ENCODE assay signal across 10 cellular contexts in the genomic region with DNA sequence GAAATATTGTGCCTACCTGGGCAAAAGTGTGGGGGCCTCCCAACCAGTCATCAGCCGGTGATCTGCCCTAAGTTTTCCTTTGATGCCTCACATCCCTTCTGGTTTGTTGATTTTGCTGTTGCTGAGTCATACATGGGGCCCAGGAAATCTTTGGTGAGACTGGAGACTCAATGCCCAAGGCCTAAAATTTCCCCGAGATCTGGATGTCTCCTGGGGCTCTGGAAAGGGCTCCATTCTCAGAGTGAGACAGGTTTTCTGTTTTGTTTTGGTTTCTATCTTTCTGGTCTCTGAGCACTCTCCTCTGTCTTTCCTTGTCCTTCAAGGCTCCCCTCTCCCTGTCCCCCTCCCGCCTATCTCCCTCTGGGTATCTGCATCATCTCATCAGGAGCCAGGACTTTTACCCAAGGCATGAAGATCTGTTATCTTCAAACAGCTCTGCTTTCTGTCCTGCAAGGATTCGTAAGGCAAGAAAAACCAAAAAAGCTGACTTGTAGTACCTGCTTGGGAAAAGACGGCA.
DNase-seq lines count a peak whose midpoint lies in the region; ATAC-seq lines count a peak whose summit lies in the region.
"Had no signal": no experiment of that assay in that cellular context is flagged by ENCODE, and none has a peak within 500 bp of the region (broad histone marks: within the 10 kb centered on the region; RNA-seq: fewer than 3 reads in every experiment).

No MANE protein-coding gene starts in this region.

- peak overlapping the region; percentile 10 for H3K27ac Mint-ChIP-seq in activated CD8-positive, alpha-beta memory T cell treated with anti-CD3 and anti-CD28 coated beads, Interleukin-2, amount 10 ng/mL, durations not matched to agents 7 days and 5 days

- CTCF ChIA-PET in activated CD8-positive, alpha-beta memory T cell treated with anti-CD3 and anti-CD28 coated beads, Interleukin-2, amount 10 ng/mL, durations not matched to agents 7 days and 5 days (lab: Charles Lee) = interaction anchor here (1.1 kb wide), 1 partner anchor 156 kb away, joined by 4 read pairs; no protein-coding TSS in a partner anchor

- H3K4me3 Mint-ChIP-seq in activated CD8-positive, alpha-beta memory T cell treated with anti-CD3 and anti-CD28 coated beads, Interleukin-2, amount 10 ng/mL, durations not matched to agents 7 days and 5 days = no peak overlapping the region

- H3K4me1 Mint-ChIP-seq in activated CD8-positive, alpha-beta memory T cell treated with anti-CD3 and anti-CD28 coated beads, Interleukin-2, amount 10 ng/mL, durations not matched to agents 7 days and 5 days = peaks cover 14% of the 10 kb centered on the region

- DNase-seq in activated CD8-positive, alpha-beta memory T cell treated with anti-CD3 and anti-CD28 coated beads, Interleukin-2, amount 10 ng/mL, durations not matched to agents 7 days and 5 days = no peak
- no peak for DNase-seq in activated CD8-positive, alpha-beta memory T cell treated with anti-CD3 and anti-CD28 coated beads for 24 hours
- DNase-seq in SW 1271 (lab: John Stamatoyannopoulos, UW) (peak; percentile 42 to 50), glomerular visceral epithelial cell (ENCODE audit: extremely low spot score) (peak; percentile 55), stromal cell of bone marrow (ENCODE audit: low read depth) (peak; percentile 62), substantia nigra (lab: John Stamatoyannopoulos, UW) (no peak)
- DNase-seq: activated CD4-positive, CD25-positive, alpha-beta regulatory T cell; C1 segment of cervical spinal cord had no signal

- peaks cover 6% of the 10 kb centered on the region for H3K36me3 Mint-ChIP-seq in activated CD8-positive, alpha-beta memory T cell treated with anti-CD3 and anti-CD28 coated beads, Interleukin-2, amount 10 ng/mL, durations not matched to agents 7 days and 5 days

- no peak for ATAC-seq in activated CD8-positive, alpha-beta memory T cell treated with anti-CD3 and anti-CD28 coated beads, Interleukin-2, amount 10 ng/mL, durations not matched to agents 7 days and 5 days
- ATAC-seq in HG03095 (IDR thresholded peaks at IDR 0.05; ENCODE audit: unreplicated experiment) = no peak
- ATAC-seq in GM21619 (IDR thresholded peaks at IDR 0.05; ENCODE audit: unreplicated experiment) = no peak

- peaks cover 10% of the 10 kb centered on the region for H3K9me3 Mint-ChIP-seq in activated CD8-positive, alpha-beta memory T cell treated with anti-CD3 and anti-CD28 coated beads, Interleukin-2, amount 10 ng/mL, durations not matched to agents 7 days and 5 days (ENCODE audit: low read depth)

- H3K27ac ChIP-seq in substantia nigra (ENCODE audit: low read depth, low read length, poor library complexity, severe bottlenecking) = no peak overlapping the region

- H3K27me3 Mint-ChIP-seq in activated CD8-positive, alpha-beta memory T cell treated with anti-CD3 and anti-CD28 coated beads, Interleukin-2, amount 10 ng/mL, durations not matched to agents 7 days and 5 days = peaks cover 4% of the 10 kb centered on the region

Comparison
In these comparisons a context has a peak if more than half of its experiments do, and no peak if none do; other contexts are left out.
1. DNase-seq: peak in SW 1271 (2 of 2), glomerular visceral epithelial cell (single experiment) and stromal cell of bone marrow (single experiment); none in activated CD8-positive, alpha-beta memory T cell treated with anti-CD3 and anti-CD28 coated beads, Interleukin-2, amount 10 ng/mL, durations not matched to agents 7 days and 5 days (single experiment), activated CD8-positive, alpha-beta memory T cell treated with anti-CD3 and anti-CD28 coated beads for 24 hours (single experiment) and substantia nigra (0 of 49).